In genomic region chr7:100764841-100765240, GRCh38 we compare ENCODE assay signal across 24 cellular contexts. TPM values are rescaled to one million over a fixed set of nuclear protein-coding genes. Genes with fewer than 3 reads are reported as not detected.
DNase-seq lines count a peak whose midpoint lies in the region; ATAC-seq and TF ChIP-seq lines count a peak whose summit lies in the region.
"Had no signal": no experiment of that assay in that cellular context is flagged by ENCODE, and none has a peak within 500 bp of the region (broad histone marks: within the 10 kb centered on the region; RNA-seq: fewer than 3 reads in every experiment).

No MANE protein-coding gene starts in this region.

- POLR2A ChIA-PET in SK-N-SH (lab: Yijun Ruan, JAX): no interaction called here
- POLR2A ChIA-PET in Panc1 (lab: Charles Lee): no interaction called here
- POLR2A ChIA-PET in T-cell (lab: Charles Lee): no interaction called here

- ATAC-seq in SK-N-SH treated with all-trans-retinoic acid at 6 μM for 48 hours (no peak; the same call in 1 of the 3 replicates), Panc1 (0 out of 2 replicates have a peak, but pooled peaks have one; percentile 41), T-cell (replicated peaks in 1 of 4) (no peak), HG03039 (IDR thresholded peaks at IDR 0.05; ENCODE audit: unreplicated experiment) (no peak)

- H3K9ac ChIP-seq in SK-N-SH: no peak overlapping the region

- H3K4me3 ChIP-seq in SK-N-SH (ENCODE audit: low read depth in 2 of 2, low read length in 1 of 2): no peak overlapping the region
- H3K4me3 ChIP-seq in Panc1 (ENCODE audit: low read depth in 2 of 2, low read length in 2 of 2): no peak overlapping the region
- H3K4me3 ChIP-seq in epithelial cell of esophagus (ENCODE audit: low read length): no peak overlapping the region
- H3K4me3 ChIP-seq in skin epidermis: no peak overlapping the region
- H3K4me3 ChIP-seq: HAP-1, SK-N-MC had no signal

- CTCF ChIA-PET in SK-N-SH (lab: Yijun Ruan, JAX) (interaction anchor here (0.7 to 3.0 kb wide), 7 partner anchors 9 to 294 kb away, joined by 3 to 15 read pairs (median 3); partner anchors contain the start of gene SLC12A9), Panc1 (lab: Charles Lee) (interaction anchor here (0.6 to 0.7 kb wide), 3 partner anchors 17 to 40 kb away, joined by 3 to 8 read pairs (median 3); no protein-coding TSS in a partner anchor), T-cell (lab: Charles Lee) (no interaction called here)

- H3K27me3 ChIP-seq in SK-N-SH (ENCODE audit: insufficient read depth) (peaks cover 62% of the 10 kb centered on the region), Panc1 (ENCODE audit: control insufficient read depth, insufficient read depth, low read length) (no peaks in the 10 kb centered on the region)

- in situ Hi-C loops in Panc1 (cut with HindIII; ENCODE audit: low pct_unique_long_range_greater_than_20kb, low sequenced_read_pairs): no loop called here

- H3F3A ChIP-seq in SK-N-SH (replicated peaks; ENCODE audit: insufficient read depth): no peaks in the 10 kb centered on the region

- H3K9me2 ChIP-seq in SK-N-SH: no peaks in the 10 kb centered on the region

- DNase-seq in SK-N-SH (peak; percentile 16), Panc1 (ENCODE audit: low read depth, low spot score) (no peak), epithelial cell of esophagus (ENCODE audit: low read depth) (peak; percentile 40), T-cell (no peak), NOMO-1 treated with dmso at 0.1 percent for 144 hours (lab: John Stamatoyannopoulos, UW; ENCODE audit: unreplicated experiment) (no peak)
- DNase-seq: 8988T; ACHN; CD4-positive, CD25-positive, alpha-beta regulatory T cell; DMS153; DND-41; Karpas-422; NCI-H1694; NCI-H2029 treated with DMSO at 0.1 percent for 48 hours; NCI-H2227 treated with DMSO at 0.1 percent for 48 hours; NCI-H526 treated with DMSO at 0.1 percent for 48 hours; SIG-M5 had no signal

- no peaks in the 10 kb centered on the region for H3K36me3 Mint-ChIP-seq in T-cell
- H3K36me3 Mint-ChIP-seq: CD4-positive, CD25-positive, alpha-beta regulatory T cell had no signal

- H3K4me1 ChIP-seq in SK-N-SH (ENCODE audit: control insufficient read depth in 1 of 2, insufficient read depth in 2 of 2, low read depth in 1 of 2, low read length in 1 of 2) (no peaks in the 10 kb centered on the region), Panc1 (ENCODE audit: control insufficient read depth, insufficient read depth, low read length) (no peaks in the 10 kb centered on the region)
- H3K4me1 ChIP-seq: HAP-1 had no signal

- no peak for TF ChIP-seq CTCF in SK-N-SH (IDR thresholded peaks at IDR 0.05)
- TF ChIP-seq CTCF in Panc1 (IDR thresholded peaks at IDR 0.05): no peak
- TF ChIP-seq CTCF in epithelial cell of esophagus (IDR thresholded peaks at IDR 0.05; ENCODE audit: insufficient read depth, low read depth, low read length, missing control alignments): no peak

- H3K27ac ChIP-seq in SK-N-SH (ENCODE audit: low read depth in 2 of 2, low read length in 1 of 2) (no peak overlapping the region), Panc1 (ENCODE audit: low read length) (no peak overlapping the region), skin epidermis (peak overlapping the region in 11 of 21 experiments; percentile 35 to 76 (median 46))
- H3K27ac ChIP-seq: HL-60, SK-N-MC had no signal

- H3K79me2 ChIP-seq in SK-N-SH (ENCODE audit: insufficient read depth): no peaks in the 10 kb centered on the region

- H3K4me1 Mint-ChIP-seq in T-cell: no peaks in the 10 kb centered on the region
- H3K4me1 Mint-ChIP-seq: CD4-positive, CD25-positive, alpha-beta regulatory T cell had no signal

- intact Hi-C loops in Panc1 (cut with micrococcal nuclease; ENCODE audit: unreplicated experiment): no loop called here

- WGBS in SK-N-SH (ENCODE audit: low lambda C conversion rate): 73% methylated on average over 10 of the region's 10 CpGs

- no peak for TF ChIP-seq EP300 in SK-N-SH (IDR thresholded peaks at IDR 0.05; ENCODE audit: borderline replicate concordance in 1 of 2, low read depth in 1 of 2, low read length in 1 of 2)

- no peaks in the 10 kb centered on the region for H4K20me1 ChIP-seq in SK-N-SH (ENCODE audit: insufficient read depth)

- H3K9me3 ChIP-seq in SK-N-SH (no peaks in the 10 kb centered on the region), Panc1 (ENCODE audit: control insufficient read depth, insufficient read depth, low read depth, low read length) (no peaks in the 10 kb centered on the region)
- H3K9me3 ChIP-seq: HAP-1 had no signal

- H3K4me3 Mint-ChIP-seq in T-cell: no peak overlapping the region
- H3K4me3 Mint-ChIP-seq: CD4-positive, CD25-positive, alpha-beta regulatory T cell had no signal

- no peak overlapping the region for H2AFZ ChIP-seq in SK-N-SH (ENCODE audit: low read depth)

- no peak overlapping the region for H3K4me2 ChIP-seq in SK-N-SH

- no peaks in the 10 kb centered on the region for H3K9me3 Mint-ChIP-seq in T-cell
- H3K9me3 Mint-ChIP-seq: CD4-positive, CD25-positive, alpha-beta regulatory T cell had no signal

- no peak overlapping the region for H3K27ac Mint-ChIP-seq in T-cell
- H3K27ac Mint-ChIP-seq: CD4-positive, CD25-positive, alpha-beta regulatory T cell had no signal

- peaks cover 0 to 15% of the 10 kb centered on the region in 2 donors for H3K27me3 Mint-ChIP-seq in T-cell

- BruUV-seq in Panc1 (replicated peaks; lab: Mats Ljungman, UMichigan): no TSS peak

- no peaks in the 10 kb centered on the region for H3K36me3 ChIP-seq in SK-N-SH (replicated peaks in 1 of 2; ENCODE audit: control insufficient read depth in 1 of 2, insufficient read depth in 2 of 2, low read length in 1 of 2)
- H3K36me3 ChIP-seq in Panc1 (ENCODE audit: control insufficient read depth, insufficient read depth, low read length): no peaks in the 10 kb centered on the region
- H3K36me3 ChIP-seq: HAP-1 had no signal

- TF ChIP-seq RAD21 in SK-N-SH (IDR thresholded peaks at IDR 0.05; ENCODE audit: low read length): no peak

TF ChIP-seq in SK-N-SH, 30 proteins besides CTCF, POLR2A, EP300 and RAD21 (continues in another document):
- TF ChIP-seq, protein P1, sequence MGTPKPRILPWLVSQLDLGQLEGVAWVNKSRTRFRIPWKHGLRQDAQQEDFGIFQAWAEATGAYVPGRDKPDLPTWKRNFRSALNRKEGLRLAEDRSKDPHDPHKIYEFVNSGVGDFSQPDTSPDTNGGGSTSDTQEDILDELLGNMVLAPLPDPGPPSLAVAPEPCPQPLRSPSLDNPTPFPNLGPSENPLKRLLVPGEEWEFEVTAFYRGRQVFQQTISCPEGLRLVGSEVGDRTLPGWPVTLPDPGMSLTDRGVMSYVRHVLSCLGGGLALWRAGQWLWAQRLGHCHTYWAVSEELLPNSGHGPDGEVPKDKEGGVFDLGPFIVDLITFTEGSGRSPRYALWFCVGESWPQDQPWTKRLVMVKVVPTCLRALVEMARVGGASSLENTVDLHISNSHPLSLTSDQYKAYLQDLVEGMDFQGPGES (IDR thresholded peaks at IDR 0.05; ENCODE audit: low read depth, low read length): no peak

TF ChIP-seq in SK-N-SH treated with all-trans-retinoic acid at 6 μM for 48 hours, 23 proteins besides CTCF, POLR2A, EP300 and RAD21 (continues in another document):
- TF ChIP-seq, protein P2, sequence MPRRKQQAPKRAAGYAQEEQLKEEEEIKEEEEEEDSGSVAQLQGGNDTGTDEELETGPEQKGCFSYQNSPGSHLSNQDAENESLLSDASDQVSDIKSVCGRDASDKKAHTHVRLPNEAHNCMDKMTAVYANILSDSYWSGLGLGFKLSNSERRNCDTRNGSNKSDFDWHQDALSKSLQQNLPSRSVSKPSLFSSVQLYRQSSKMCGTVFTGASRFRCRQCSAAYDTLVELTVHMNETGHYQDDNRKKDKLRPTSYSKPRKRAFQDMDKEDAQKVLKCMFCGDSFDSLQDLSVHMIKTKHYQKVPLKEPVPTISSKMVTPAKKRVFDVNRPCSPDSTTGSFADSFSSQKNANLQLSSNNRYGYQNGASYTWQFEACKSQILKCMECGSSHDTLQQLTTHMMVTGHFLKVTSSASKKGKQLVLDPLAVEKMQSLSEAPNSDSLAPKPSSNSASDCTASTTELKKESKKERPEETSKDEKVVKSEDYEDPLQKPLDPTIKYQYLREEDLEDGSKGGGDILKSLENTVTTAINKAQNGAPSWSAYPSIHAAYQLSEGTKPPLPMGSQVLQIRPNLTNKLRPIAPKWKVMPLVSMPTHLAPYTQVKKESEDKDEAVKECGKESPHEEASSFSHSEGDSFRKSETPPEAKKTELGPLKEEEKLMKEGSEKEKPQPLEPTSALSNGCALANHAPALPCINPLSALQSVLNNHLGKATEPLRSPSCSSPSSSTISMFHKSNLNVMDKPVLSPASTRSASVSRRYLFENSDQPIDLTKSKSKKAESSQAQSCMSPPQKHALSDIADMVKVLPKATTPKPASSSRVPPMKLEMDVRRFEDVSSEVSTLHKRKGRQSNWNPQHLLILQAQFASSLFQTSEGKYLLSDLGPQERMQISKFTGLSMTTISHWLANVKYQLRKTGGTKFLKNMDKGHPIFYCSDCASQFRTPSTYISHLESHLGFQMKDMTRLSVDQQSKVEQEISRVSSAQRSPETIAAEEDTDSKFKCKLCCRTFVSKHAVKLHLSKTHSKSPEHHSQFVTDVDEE (CRISPR knock-in tag; IDR thresholded peaks at IDR 0.05): no peak

RNA-seq across cellular contexts. Expression of gene ZAN, which starts 31.4 kb away (rescaled TPM):
- not detected in 2 replicates for polyA plus RNA-seq in SK-N-SH (2012; rRNA removed)
- not detected in 2 replicates for polyA plus RNA-seq in SK-N-SH (2012; cell fraction: cytosol; rRNA removed)
- polyA plus RNA-seq in SK-N-SH (2012; cell fraction: nucleus; rRNA removed): not detected in 2 replicates
- total RNA-seq in Panc1 (2021; ENCODE audit: unreplicated experiment) (not detected), T-cell (not detected)
- not detected for polyA plus RNA-seq in Panc1 (2012; ENCODE audit: insufficient read length)
- total RNA-seq: CD4-positive, CD25-positive, alpha-beta regulatory T cell; NCI-H460 had no signal
- polyA plus RNA-seq: BJ; CD4-positive, CD25-positive, alpha-beta regulatory T cell had no signal

RNA-seq across cellular contexts. Expression of gene EPO, which starts 44.6 kb away (rescaled TPM):
- not detected in 2 replicates for polyA plus RNA-seq in SK-N-SH (2012; rRNA removed)
- 0.03 TPM in 1 of 2 replicates, not detected in the other for polyA plus RNA-seq in SK-N-SH (2012; cell fraction: cytosol; rRNA removed)
- polyA plus RNA-seq in SK-N-SH (2012; cell fraction: nucleus; rRNA removed): 0.18 and 0.32 TPM in 2 replicates
- total RNA-seq in Panc1 (2021; ENCODE audit: unreplicated experiment) (not detected), T-cell (not detected)
- not detected for polyA plus RNA-seq in Panc1 (2012; ENCODE audit: insufficient read length)
- total RNA-seq: CD4-positive, CD25-positive, alpha-beta regulatory T cell; NCI-H460 had no signal
- polyA plus RNA-seq: BJ had no signal

RNA-seq across cellular contexts. Expression of gene POP7, which starts 58.9 kb away (rescaled TPM):
- 63.8 and 81.8 TPM in 2 replicates for polyA plus RNA-seq in SK-N-SH (2012; rRNA removed)
- 46.0 and 60.0 TPM in 2 replicates for polyA plus RNA-seq in SK-N-SH (2012; cell fraction: cytosol; rRNA removed)
- 30.7 and 40.4 TPM in 2 replicates for polyA plus RNA-seq in SK-N-SH (2012; cell fraction: nucleus; rRNA removed)
- total RNA-seq in Panc1 (2021; ENCODE audit: unreplicated experiment) (52.3 TPM), T-cell (10 to 100 TPM in 3 of 5 donors, 1 to 10 TPM in 2; 8.3 to 18.1 (median 17.8) TPM)
- polyA plus RNA-seq in Panc1 (2012; ENCODE audit: insufficient read length): 79.3 TPM

Comparison
In these comparisons a context has a peak if more than half of its experiments do, and no peak if none do; other contexts are left out.
1. DNase-seq: peak in SK-N-SH (single experiment) and epithelial cell of esophagus (single experiment); none in Panc1 (single experiment), T-cell (0 of 34) and NOMO-1 treated with dmso at 0.1 percent for 144 hours (single experiment).
2. H3K27ac ChIP-seq: peak in skin epidermis (11 of 21); none in SK-N-SH (0 of 2) and Panc1 (single experiment).
3. CTCF ChIA-PET loops: an anchor here in SK-N-SH (0.7 to 3.0 kb wide) and Panc1 (0.6 to 0.7 kb wide); none called in T-cell.